Comparison of ENCODE assay signal across 1 cellular context in the genomic region with DNA sequence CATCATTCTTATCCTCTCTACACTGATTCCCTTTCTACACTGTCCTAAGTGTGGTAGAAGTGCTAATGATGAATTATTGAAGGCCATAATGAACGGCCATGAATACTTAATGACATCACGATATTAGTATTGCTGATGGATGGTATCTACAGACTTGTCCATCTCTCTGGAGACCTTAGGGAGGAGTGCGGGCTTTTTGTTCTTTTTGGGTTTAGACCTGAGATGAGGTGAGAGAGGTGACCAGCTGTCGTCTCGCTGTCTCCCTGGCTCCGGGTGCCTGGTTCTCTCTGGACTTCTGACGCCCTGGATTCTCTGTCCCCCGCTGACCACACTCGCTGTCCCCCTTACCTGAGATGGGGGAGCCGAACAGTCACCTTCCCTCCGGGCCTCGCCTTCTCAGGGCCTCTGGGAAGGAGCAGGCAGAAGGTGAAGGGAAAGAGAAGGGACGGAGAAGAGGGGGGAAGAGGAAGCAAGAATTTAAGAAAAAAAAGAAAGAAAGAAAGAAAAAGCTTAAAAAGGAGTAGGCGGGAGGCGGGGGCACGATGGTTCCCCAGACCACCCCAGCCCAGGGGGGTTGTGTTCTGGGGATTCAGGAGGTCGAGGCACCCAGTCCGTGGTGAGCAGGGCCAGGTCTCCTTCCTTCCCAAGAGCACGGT.
TF ChIP-seq lines count a peak whose summit lies in the region.

No MANE protein-coding gene starts in this region.

TF ChIP-seq in IMR-90, 13 proteins besides CTCF, POLR2A, EP300 and RAD21:
- TF ChIP-seq MAZ (IDR thresholded peaks at IDR 0.05; ENCODE audit: borderline replicate concordance, low read depth, low read length), result 0 out of 2 replicates have a peak, but pooled peaks have one; percentile 22
- TF ChIP-seq RFX5 (IDR thresholded peaks at IDR 0.05; ENCODE audit: low read depth, low read length), result no peak
